Comparison of ENCODE assay signal across 12 cellular contexts in the genomic region with DNA sequence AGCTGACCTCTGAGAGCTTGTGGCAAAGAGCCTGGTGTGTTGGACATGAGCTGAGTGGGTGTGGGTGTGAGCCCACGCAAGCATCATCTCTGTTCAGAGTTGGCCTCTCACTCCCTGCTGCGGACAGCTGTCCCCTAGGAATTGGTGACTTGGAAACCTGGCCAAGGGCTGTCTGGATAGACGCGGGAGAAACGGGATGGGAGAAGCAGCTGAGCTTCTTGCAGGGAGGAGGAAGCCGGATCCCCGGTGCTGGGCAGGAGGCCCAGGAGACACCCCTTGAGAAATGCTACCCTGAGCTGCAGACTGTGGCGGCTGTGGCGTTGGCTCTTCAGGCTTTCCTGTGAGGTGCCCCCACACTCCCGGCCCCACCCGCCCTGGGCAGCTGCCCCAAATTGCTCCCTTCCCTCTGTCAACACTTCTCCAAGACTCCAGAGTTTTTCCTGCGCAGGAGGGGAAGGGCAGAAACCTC.
DNase-seq lines count a peak whose midpoint lies in the region; ATAC-seq, FAIRE-seq and TF ChIP-seq lines count a peak whose summit lies in the region.
"Had no signal": no experiment of that assay in that cellular context is flagged by ENCODE, and none has a peak within 500 bp of the region (broad histone marks: within the 10 kb centered on the region; RNA-seq: fewer than 3 reads in every experiment).

No MANE protein-coding gene starts in this region.

- H3K36me3 ChIP-seq in astrocyte (ENCODE audit: insufficient read depth, low read length) (peaks cover 7% of the 10 kb centered on the region), prostate gland (no peaks in the 10 kb centered on the region)

- H3K27ac ChIP-seq in astrocyte (ENCODE audit: low read depth, low read length) (peak overlapping the region; percentile 68), prostate gland (peak overlapping the region; percentile 56 to 91)

- H3K27ac Mint-ChIP-seq in astrocyte (ENCODE audit: unreplicated experiment) = peak overlapping the region; percentile 77
- H3K27ac Mint-ChIP-seq: B cell had no signal

- peaks cover 9% of the 10 kb centered on the region for H3K36me3 Mint-ChIP-seq in astrocyte (ENCODE audit: low read depth, unreplicated experiment)

- H3K9me3 ChIP-seq in astrocyte (ENCODE audit: insufficient read depth, low read depth, low read length) (no peaks in the 10 kb centered on the region), prostate gland (no peaks in the 10 kb centered on the region)

- H3K4me1 Mint-ChIP-seq in astrocyte (ENCODE audit: low read depth, unreplicated experiment) = peaks cover 25% of the 10 kb centered on the region
- H3K4me1 Mint-ChIP-seq: B cell had no signal

- H3K9me3 Mint-ChIP-seq in astrocyte (ENCODE audit: unreplicated experiment) = peaks cover 2% of the 10 kb centered on the region

- peaks cover 21% of the 10 kb centered on the region for H3K79me2 ChIP-seq in astrocyte (ENCODE audit: insufficient read depth, low read length)

- DNase-seq in AG20443 (ENCODE audit: low spot score) (peak; percentile 59), astrocyte (ENCODE audit: low read depth) (no peak), left ventricle myocardium superior (peak; percentile 89), prostate gland (ENCODE audit: low spot score) (no peak), globus pallidus (ENCODE audit: low spot score) (no peak)
- DNase-seq: NCI-H1105, OCI-M1 had no signal

- peak; percentile 63 for ATAC-seq in left ventricle myocardium superior
- no peak for ATAC-seq in HG03378 (IDR thresholded peaks at IDR 0.05; ENCODE audit: unreplicated experiment)
- no peak for ATAC-seq in GM18858 (IDR thresholded peaks at IDR 0.05; ENCODE audit: unreplicated experiment)
- no peak for ATAC-seq in HG02938 (IDR thresholded peaks at IDR 0.05; ENCODE audit: unreplicated experiment)

- 39% methylated on average over 12 of the region's 12 CpGs for WGBS in prostate gland

- no peak for FAIRE-seq in astrocyte (lab: Jason Lieb, UNC)
- FAIRE-seq: TTC549 had no signal

- H3K27me3 ChIP-seq in astrocyte (ENCODE audit: insufficient read depth, low read length) (no peaks in the 10 kb centered on the region), prostate gland (replicated peaks; ENCODE audit: insufficient read depth) (no peaks in the 10 kb centered on the region)

- TF ChIP-seq CTCF in astrocyte (IDR thresholded peaks at IDR 0.05; ENCODE audit: insufficient read depth, low read depth, low read length) (no peak), prostate gland (IDR thresholded peaks at IDR 0.05) (no peak)

- H3K4me3 Mint-ChIP-seq in astrocyte (ENCODE audit: unreplicated experiment) = peak overlapping the region; percentile 45
- H3K4me3 Mint-ChIP-seq: B cell had no signal

- TF ChIP-seq POLR2A in prostate gland (IDR thresholded peaks at IDR 0.05) = no peak

- no peak overlapping the region for H2AFZ ChIP-seq in astrocyte (ENCODE audit: low read depth, low read length)

- H3K4me3 ChIP-seq in astrocyte (ENCODE audit: insufficient read depth, low read depth, low read length) (no peak overlapping the region), prostate gland (no peak overlapping the region)

- intact Hi-C loops in left ventricle myocardium superior (cut with micrococcal nuclease) (no loop called here), prostate gland (cut with DNase I) (loop anchor here (10.0 kb wide), 1 partner anchor 286 kb away; no protein-coding TSS in a partner anchor)

- peaks cover 37% of the 10 kb centered on the region for H3K4me1 ChIP-seq in astrocyte (ENCODE audit: insufficient read depth, low read length)
- H3K4me1 ChIP-seq in prostate gland (replicated peaks) = no peaks in the 10 kb centered on the region

- H4K20me1 ChIP-seq in astrocyte (ENCODE audit: insufficient read depth, low read length) = peaks cover 21% of the 10 kb centered on the region

- H3K4me2 ChIP-seq in astrocyte (ENCODE audit: low read length) = peak overlapping the region; percentile 50

- H3K27me3 Mint-ChIP-seq in astrocyte (ENCODE audit: low read depth, unreplicated experiment) = no peaks in the 10 kb centered on the region

- H3K9ac ChIP-seq in astrocyte (ENCODE audit: low read length) = peak overlapping the region; percentile 59

Comparison
In these comparisons a context has a peak if more than half of its experiments do, and no peak if none do; other contexts are left out.
1. DNase-seq: peak in AG20443 (single experiment) and left ventricle myocardium superior (single experiment); none in astrocyte (single experiment), prostate gland (single experiment) and globus pallidus (single experiment).